9 cellular contexts compared by ENCODE assay signal in the genomic region with DNA sequence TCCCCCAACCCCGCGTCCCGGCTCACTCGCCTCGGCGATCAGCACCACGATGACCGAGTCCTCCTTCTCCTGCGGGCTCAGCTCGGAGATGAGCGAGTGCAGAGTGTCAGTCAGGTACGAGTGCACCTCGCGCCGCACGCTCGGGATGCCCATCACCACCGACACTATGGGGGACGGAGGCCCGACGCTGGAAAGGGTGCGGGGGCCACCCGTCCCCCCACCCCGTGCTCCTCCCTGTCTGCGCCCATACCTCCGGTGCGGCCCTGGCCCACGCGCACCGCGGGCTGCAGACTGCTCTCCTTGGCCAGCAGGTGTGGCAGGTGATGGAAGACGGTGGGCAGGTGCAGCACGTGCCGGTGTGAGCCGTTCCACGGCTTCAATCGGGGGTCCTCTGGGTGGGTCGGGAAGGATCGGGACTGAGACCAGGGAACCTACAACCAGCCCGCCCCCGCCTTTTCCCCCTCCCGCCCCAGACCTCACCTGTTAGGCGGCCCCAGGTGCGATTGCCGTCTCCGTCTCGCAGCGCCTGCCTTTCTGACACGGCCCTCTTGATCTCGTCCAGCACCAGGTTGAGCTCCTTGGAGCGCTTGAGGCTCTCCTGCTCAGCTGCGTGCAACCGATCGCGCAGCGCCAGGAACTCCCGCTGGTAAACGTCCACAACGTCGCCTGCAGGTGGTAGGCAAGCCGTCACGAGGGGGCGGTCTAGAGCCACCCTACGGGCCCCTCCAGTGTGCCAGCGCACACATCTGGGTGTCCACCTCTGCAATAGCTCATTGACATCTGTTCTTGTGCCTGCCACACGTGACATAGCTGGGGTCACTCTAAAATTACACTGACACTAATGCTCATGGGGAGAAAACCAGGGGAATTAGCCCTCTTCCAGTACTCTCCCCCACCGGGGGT. TPM values are rescaled to one million over a fixed set of nuclear protein-coding genes. Genes with fewer than 3 reads are reported as not detected.
A peak's percentile ranks its signal among the peaks of the same experiment; 100 is the strongest.
DNase-seq lines count a peak whose midpoint lies in the region; ATAC-seq and TF ChIP-seq lines count a peak whose summit lies in the region.
"Had no signal": no experiment of that assay in that cellular context is flagged by ENCODE, and none has a peak within 500 bp of the region (broad histone marks: within the 10 kb centered on the region; RNA-seq: fewer than 3 reads in every experiment).

No MANE protein-coding gene starts in this region.

- H3K36me3 Mint-ChIP-seq in chondrocyte (ENCODE audit: low read depth) = peaks cover 18% of the 10 kb centered on the region
- peaks cover 39 to 51% of the 10 kb centered on the region in 2 donors for H3K36me3 Mint-ChIP-seq in stimulated activated naive B cell treated with anti-CD40 and anti-IgM and Interleukin-4, amounts not matched to agents 10 μg/mL and 1 μg/mL and 100 μg/mL, for 72 hours
- peaks cover 98% of the 10 kb centered on the region for H3K36me3 Mint-ChIP-seq in Calu3 (ENCODE audit: insufficient read depth, unreplicated experiment)

- H3K27me3 Mint-ChIP-seq in chondrocyte (ENCODE audit: low read depth) (no peaks in the 10 kb centered on the region), Calu3 (ENCODE audit: unreplicated experiment) (no peaks in the 10 kb centered on the region)
- no peaks in the 10 kb centered on the region for H3K27me3 Mint-ChIP-seq in stimulated activated naive B cell treated with anti-CD40 and anti-IgM and Interleukin-4, amounts not matched to agents 10 μg/mL and 1 μg/mL and 100 μg/mL, for 72 hours

- no peak for DNase-seq in GM12864 (ENCODE audit: low read depth)
- peak; percentile 80 for DNase-seq in activated CD4-positive, CD25-positive, alpha-beta regulatory T cell treated with anti-CD3 and anti-CD28 coated beads, Interleukin-2, amount 50 U/mL, for 72 hours
- no peak for DNase-seq in chondrocyte (ENCODE audit: low spot score)
- peak; percentile 36 for DNase-seq in midbrain (lab: John Stamatoyannopoulos, UW)
- peak; percentile 72 for DNase-seq in stimulated activated naive B cell treated with anti-CD40 and anti-IgM and Interleukin-4, amounts not matched to agents 10 μg/mL and 1 μg/mL and 100 μg/mL, for 72 hours
- no peak for DNase-seq in Calu3

- BruUV-seq in Calu3 (replicated peaks; lab: Mats Ljungman, UMichigan) = no TSS peak

- peak; percentile 81 for TF ChIP-seq CTCF in GM12864 (IDR thresholded peaks at IDR 0.05; ENCODE audit: low read depth, low read length, missing control alignments)
- TF ChIP-seq CTCF in chondrocyte (IDR thresholded peaks at IDR 0.05) = peak; percentile 73
- TF ChIP-seq CTCF in Calu3 (IDR thresholded peaks at IDR 0.05; ENCODE audit: unreplicated experiment) = no peak

- H3K27ac Mint-ChIP-seq in chondrocyte (ENCODE audit: unreplicated experiment) = peak overlapping the region; percentile 65
- peak overlapping the region; percentile 93 for H3K27ac Mint-ChIP-seq in stimulated activated naive B cell treated with anti-CD40 and anti-IgM and Interleukin-4, amounts not matched to agents 10 μg/mL and 1 μg/mL and 100 μg/mL, for 72 hours
- no peak overlapping the region for H3K27ac Mint-ChIP-seq in Calu3 (ENCODE audit: unreplicated experiment)

- ATAC-seq in HG03432 (IDR thresholded peaks at IDR 0.05; ENCODE audit: unreplicated experiment) = peak; percentile 23
- ATAC-seq in stimulated activated naive B cell treated with anti-CD40 and anti-IgM and Interleukin-4, amounts not matched to agents 10 μg/mL and 1 μg/mL and 100 μg/mL, for 72 hours (replicated peaks) = peak; percentile 43 to 51
- ATAC-seq in GM19328 (IDR thresholded peaks at IDR 0.05; ENCODE audit: unreplicated experiment) = no peak

- H3K4me1 Mint-ChIP-seq in chondrocyte (ENCODE audit: low read depth) (peaks cover 26% of the 10 kb centered on the region), Calu3 (ENCODE audit: low read depth, unreplicated experiment) (peaks cover 34% of the 10 kb centered on the region)
- peaks cover 47 to 51% of the 10 kb centered on the region in 2 donors for H3K4me1 Mint-ChIP-seq in stimulated activated naive B cell treated with anti-CD40 and anti-IgM and Interleukin-4, amounts not matched to agents 10 μg/mL and 1 μg/mL and 100 μg/mL, for 72 hours

- no peak overlapping the region for H3K4me3 Mint-ChIP-seq in chondrocyte (ENCODE audit: unreplicated experiment)
- H3K4me3 Mint-ChIP-seq in stimulated activated naive B cell treated with anti-CD40 and anti-IgM and Interleukin-4, amounts not matched to agents 10 μg/mL and 1 μg/mL and 100 μg/mL, for 72 hours = no peak overlapping the region
- no peak overlapping the region for H3K4me3 Mint-ChIP-seq in Calu3 (ENCODE audit: low read depth, unreplicated experiment)

- intact Hi-C loops in Calu3 (cut with micrococcal nuclease; ENCODE audit: unreplicated experiment) = loop anchor here (5.0 kb wide), 1 partner anchor 179 kb away; a partner anchor contains a TSS

- H3K4me3 ChIP-seq in GM12864 (ENCODE audit: low read depth, low read length) = no peak overlapping the region
- H3K4me3 ChIP-seq: SJSA1 had no signal

- H3K9me3 Mint-ChIP-seq in chondrocyte (ENCODE audit: low read depth) = no peaks in the 10 kb centered on the region
- H3K9me3 Mint-ChIP-seq in stimulated activated naive B cell treated with anti-CD40 and anti-IgM and Interleukin-4, amounts not matched to agents 10 μg/mL and 1 μg/mL and 100 μg/mL, for 72 hours = no peaks in the 10 kb centered on the region
- no peaks in the 10 kb centered on the region for H3K9me3 Mint-ChIP-seq in Calu3 (ENCODE audit: low read depth, unreplicated experiment)

- CTCF ChIA-PET in Calu3 (lab: Charles Lee) = no interaction called here

RNA-seq across cellular contexts. Expression of a gene that starts 5.1 kb away (rescaled TPM):
- total RNA-seq in chondrocyte (135 to 144 TPM (median 142 TPM) in 3 replicates), Calu3 (2022) (610 and 613 TPM in 2 replicates)

RNA-seq across cellular contexts. Expression of a gene that starts 7.8 kb away (rescaled TPM):
- total RNA-seq in chondrocyte (1.2 to 1.7 TPM (median 1.3 TPM) in 3 replicates), Calu3 (2022) (2.2 and 4.9 TPM in 2 replicates)

RNA-seq across cellular contexts. Expression of a gene that starts 19.1 kb away (rescaled TPM):
- 219 to 297 TPM (median 296 TPM) in 3 replicates for total RNA-seq in chondrocyte
- 1,023 and 1,145 TPM in 2 replicates for total RNA-seq in Calu3 (2022)

RNA-seq across cellular contexts. Expression of a gene that starts 57.1 kb away (rescaled TPM):
- total RNA-seq in chondrocyte (13.4 to 20.0 TPM (median 16.4 TPM) in 3 replicates), Calu3 (2022) (41.5 and 47.1 TPM in 2 replicates)

Comparison
In these comparisons a context has a peak if more than half of its experiments do, and no peak if none do; other contexts are left out.
1. DNase-seq: peak in activated CD4-positive, CD25-positive, alpha-beta regulatory T cell treated with anti-CD3 and anti-CD28 coated beads, Interleukin-2, amount 50 U/mL, for 72 hours (single experiment), midbrain (single experiment) and stimulated activated naive B cell treated with anti-CD40 and anti-IgM and Interleukin-4, amounts not matched to agents 10 μg/mL and 1 μg/mL and 100 μg/mL, for 72 hours (single experiment); none in GM12864 (single experiment), chondrocyte (single experiment) and Calu3 (single experiment).